In genomic region chr13:75549262-75550158, GRCh38 we compare ENCODE assay signal across 1 cellular context.
TF ChIP-seq lines count a peak whose summit lies in the region.

UCHL3 (plus strand) TSS chr13:75549791; CDS start chr13:75549821, 30 bp downstream.

TF ChIP-seq in HepG2, 621 proteins besides CTCF, POLR2A, EP300 and RAD21 (continued from another document and continues in another):
- TF ChIP-seq ARID5B (CRISPR knock-in tag; IDR thresholded peaks at IDR 0.05) (peak; percentile 66), HNRNPUL1 (IDR thresholded peaks at IDR 0.05; ENCODE audit: low read depth, low read length) (no peak), ZNF782 (CRISPR knock-in tag; IDR thresholded peaks at IDR 0.05; ENCODE audit: borderline replicate concordance) (0 out of 2 replicates have a peak, but pooled peaks have one; percentile 41), TMF1 (CRISPR knock-in tag; IDR thresholded peaks at IDR 0.05; ENCODE audit: low read depth) (no peak), CCDC6 (CRISPR knock-in tag; IDR thresholded peaks at IDR 0.05) (no peak), KDM1A (CRISPR knock-in tag; IDR thresholded peaks at IDR 0.05) (no peak), DNMT3B (CRISPR knock-in tag; conservative IDR thresholded peaks at IDR 0.05) (no peak), BCLAF1 (IDR thresholded peaks at IDR 0.05) (no peak), SOX13 (IDR thresholded peaks at IDR 0.05) (no peak), SOX13 (CRISPR knock-in tag; conservative IDR thresholded peaks at IDR 0.05 in 1 of 2, IDR thresholded peaks at IDR 0.05 in 1 of 2) (peak in 1 of 2 experiments; percentile 62; a peak in 2 of 4 replicates), NR0B2 (CRISPR knock-in tag; IDR thresholded peaks at IDR 0.05) (peak; percentile 95), PAWR (CRISPR knock-in tag; IDR thresholded peaks at IDR 0.05; ENCODE audit: borderline replicate concordance) (no peak), ZNF567 (CRISPR knock-in tag; IDR thresholded peaks at IDR 0.05; ENCODE audit: borderline replicate concordance) (no peak), NRL (CRISPR knock-in tag; IDR thresholded peaks at IDR 0.05; ENCODE audit: borderline replicate concordance) (peak; percentile 83), ZHX1 (CRISPR knock-in tag; IDR thresholded peaks at IDR 0.05; ENCODE audit: low read depth) (peak; percentile 72), ADNP (CRISPR knock-in tag; IDR thresholded peaks at IDR 0.05) (no peak), KLF13 (CRISPR knock-in tag; IDR thresholded peaks at IDR 0.05) (no peak), ZBTB7B (CRISPR knock-in tag; IDR thresholded peaks at IDR 0.05) (no peak), ZBTB4 (CRISPR knock-in tag; IDR thresholded peaks at IDR 0.05; ENCODE audit: borderline replicate concordance) (0 out of 2 replicates have a peak, but pooled peaks have one; percentile 65), RNF219 (CRISPR knock-in tag; IDR thresholded peaks at IDR 0.05) (no peak), ZNF136 (CRISPR knock-in tag; IDR thresholded peaks at IDR 0.05; ENCODE audit: low read depth) (no peak), ZNF616 (CRISPR knock-in tag; IDR thresholded peaks at IDR 0.05; ENCODE audit: low read depth) (no peak), TBP (CRISPR knock-in tag; IDR thresholded peaks at IDR 0.05) (no peak), STAT5B (CRISPR knock-in tag; IDR thresholded peaks at IDR 0.05) (no peak), BORCS8-MEF2B (CRISPR knock-in tag; IDR thresholded peaks at IDR 0.05) (peak; percentile 74), ETV6 (CRISPR knock-in tag; conservative IDR thresholded peaks at IDR 0.05) (0 out of 2 replicates have a peak, but pooled peaks have one; percentile 49), HDAC2 (CRISPR knock-in tag; IDR thresholded peaks at IDR 0.05) (peak; percentile 67; the same call in 1 of the 2 replicates), REL (CRISPR knock-in tag; conservative IDR thresholded peaks at IDR 0.05) (no peak), AHDC1 (CRISPR knock-in tag; IDR thresholded peaks at IDR 0.05; ENCODE audit: borderline replicate concordance) (no peak), JUNB (CRISPR knock-in tag; IDR thresholded peaks at IDR 0.05; ENCODE audit: borderline replicate concordance) (no peak), NPAS2 (CRISPR knock-in tag; IDR thresholded peaks at IDR 0.05; ENCODE audit: borderline replicate concordance) (no peak), RCOR2 (CRISPR knock-in tag; IDR thresholded peaks at IDR 0.05) (no peak), ZBTB44 (CRISPR knock-in tag; IDR thresholded peaks at IDR 0.05) (no peak), NFKB2 (CRISPR knock-in tag; IDR thresholded peaks at IDR 0.05; ENCODE audit: borderline replicate concordance) (no peak; the same call in 1 of the 2 replicates), RNF2 (conservative IDR thresholded peaks at IDR 0.05; ENCODE audit: low read depth) (peak; percentile 77), ZNF441 (CRISPR knock-in tag; IDR thresholded peaks at IDR 0.05; ENCODE audit: borderline replicate concordance) (no peak; the same call in 1 of the 2 replicates)
